Comparison of ENCODE assay signal across 28 cellular contexts in the genomic region with DNA sequence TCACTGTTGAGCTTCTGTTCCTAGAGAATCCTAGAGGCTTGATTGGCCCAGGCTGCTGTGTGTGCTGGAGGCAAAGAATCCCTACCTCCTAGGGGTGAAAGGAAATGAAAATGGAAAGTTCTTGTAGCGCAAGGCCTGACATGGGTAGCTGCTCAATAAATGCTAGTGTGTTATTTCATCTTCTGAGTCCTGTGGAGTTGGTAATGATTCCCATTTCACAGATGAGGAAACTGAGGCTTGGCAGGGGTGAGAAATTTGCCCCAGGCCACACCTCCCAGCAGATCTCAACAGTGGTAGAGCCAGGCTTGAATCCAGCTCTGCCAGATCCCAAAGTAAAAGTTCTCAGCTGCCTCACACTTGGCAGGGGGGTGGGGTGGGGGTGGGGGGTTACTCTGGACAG.
"Had no signal": no experiment of that assay in that cellular context is flagged by ENCODE, and none has a peak within 500 bp of the region (broad histone marks: within the 10 kb centered on the region; RNA-seq: fewer than 3 reads in every experiment).

No MANE protein-coding gene starts in this region.

- DNase-seq: head of caudate nucleus; hypothalamus; immature natural killer cell; left lung; mammary epithelial cell; mesenchymal stem cell; naive B cell; natural killer cell; nephron progenitor cell; nucleus accumbens; ovary; stimulated activated CD4-positive, alpha-beta T cell treated with anti-CD3 and anti-CD28 coated beads, Interleukin-12 subunit alpha, Interleukin-12 subunit beta, amount 100 ng/mL, for 4 hours; stimulated activated CD4-positive, alpha-beta T cell treated with anti-CD3 and anti-CD28 coated beads, Interleukin-15, amount 100 ng/mL, for 24 hours; stimulated activated CD4-positive, alpha-beta T cell treated with anti-CD3 and anti-CD28 coated beads, Interleukin-2, amount 100 ng/mL, for 24 hours; stimulated activated CD4-positive, alpha-beta T cell treated with anti-CD3 and anti-CD28 coated beads, Interleukin-4, amount 100 ng/mL, for 1 hour; stimulated activated naive B cell treated with anti-CD40 and anti-IgM and Interleukin-4, amounts not matched to agents 10 μg/mL and 1 μg/mL and 100 μg/mL, for 72 hours; stimulated activated naive CD8-positive, alpha-beta T cell treated with anti-CD3 and anti-CD28 coated beads, Interleukin-15, Interleukin-2, amounts not matched to agents 100 U/mL and 50 U/mL, for 24 hours; stomach; testis; thyroid gland; transverse colon; upper lobe of left lung had no signal

- H3K27me3 Mint-ChIP-seq: progenitor cell of endocrine pancreas had no signal

- ATAC-seq: left colon; left lung; lower lobe of right lung; natural killer cell; sciatic nerve; stimulated activated naive B cell treated with anti-CD40 and anti-IgM and Interleukin-4, amounts not matched to agents 10 μg/mL and 1 μg/mL and 100 μg/mL, for 72 hours; stimulated activated naive CD8-positive, alpha-beta T cell treated with anti-CD3 and anti-CD28 coated beads, Interleukin-15, Interleukin-2, amounts not matched to agents 100 U/mL and 50 U/mL, for 24 hours had no signal

- H3K36me3 Mint-ChIP-seq: immature natural killer cell; naive B cell; natural killer cell; stimulated activated naive B cell treated with anti-CD40 and anti-IgM and Interleukin-4, amounts not matched to agents 10 μg/mL and 1 μg/mL and 100 μg/mL, for 72 hours had no signal

- H3K4me1 Mint-ChIP-seq: immature natural killer cell; natural killer cell; stimulated activated naive B cell treated with anti-CD40 and anti-IgM and Interleukin-4, amounts not matched to agents 10 μg/mL and 1 μg/mL and 100 μg/mL, for 72 hours had no signal

- H3K27ac Mint-ChIP-seq: immature natural killer cell; natural killer cell; progenitor cell of endocrine pancreas; stimulated activated naive B cell treated with anti-CD40 and anti-IgM and Interleukin-4, amounts not matched to agents 10 μg/mL and 1 μg/mL and 100 μg/mL, for 72 hours had no signal

- H3K27ac ChIP-seq: left lung, lower lobe of right lung, ovary, right atrium auricular region, stomach, testis, thyroid gland, transverse colon, upper lobe of left lung had no signal

- H3K9me3 Mint-ChIP-seq: immature natural killer cell; mesothelial cell of epicardium; naive B cell; natural killer cell; nephron progenitor cell; stimulated activated naive B cell treated with anti-CD40 and anti-IgM and Interleukin-4, amounts not matched to agents 10 μg/mL and 1 μg/mL and 100 μg/mL, for 72 hours had no signal

- H3K4me3 Mint-ChIP-seq: immature natural killer cell; mesothelial cell of epicardium; naive B cell; natural killer cell; nephron progenitor cell; stimulated activated naive B cell treated with anti-CD40 and anti-IgM and Interleukin-4, amounts not matched to agents 10 μg/mL and 1 μg/mL and 100 μg/mL, for 72 hours had no signal
